1 cellular context compared by ENCODE assay signal in the genomic region with DNA sequence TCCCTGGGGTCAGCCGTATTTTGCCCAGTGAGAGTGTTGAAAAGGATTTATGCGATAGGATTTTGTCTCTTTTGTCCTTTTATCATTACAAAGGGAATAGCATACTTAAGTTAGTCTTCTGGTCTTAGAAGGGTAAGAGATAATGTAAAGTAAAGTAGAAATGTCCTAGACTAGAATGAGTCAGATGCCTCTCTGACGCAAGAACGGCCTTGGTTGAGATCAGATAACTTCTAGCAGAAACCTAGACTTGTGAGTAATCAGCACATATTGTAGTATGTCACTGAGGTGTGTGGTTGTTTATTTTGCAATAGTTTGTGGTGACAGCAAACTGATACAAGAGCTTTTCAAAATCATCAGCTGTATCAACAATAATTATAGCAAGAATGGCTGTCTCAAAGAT.
TF ChIP-seq lines count a peak whose summit lies in the region.

No MANE protein-coding gene starts in this region.

TF ChIP-seq in HepG2, 621 proteins besides CTCF, POLR2A, EP300 and RAD21 (continued from another document):
- TF ChIP-seq, protein P1, sequence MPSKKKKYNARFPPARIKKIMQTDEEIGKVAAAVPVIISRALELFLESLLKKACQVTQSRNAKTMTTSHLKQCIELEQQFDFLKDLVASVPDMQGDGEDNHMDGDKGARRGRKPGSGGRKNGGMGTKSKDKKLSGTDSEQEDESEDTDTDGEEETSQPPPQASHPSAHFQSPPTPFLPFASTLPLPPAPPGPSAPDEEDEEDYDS (CRISPR knock-in tag; IDR thresholded peaks at IDR 0.05): no peak
- TF ChIP-seq RFX3 (CRISPR knock-in tag; IDR thresholded peaks at IDR 0.05): no peak
- TF ChIP-seq ZNF790 (CRISPR knock-in tag; IDR thresholded peaks at IDR 0.05; ENCODE audit: borderline replicate concordance): no peak
- TF ChIP-seq SOX6 (IDR thresholded peaks at IDR 0.05): no peak
- peak; percentile 33; the same call in 1 of the 2 replicates for TF ChIP-seq SOX6 (CRISPR knock-in tag; IDR thresholded peaks at IDR 0.05)
- no peak for TF ChIP-seq ZNF784 (CRISPR knock-in tag; IDR thresholded peaks at IDR 0.05; ENCODE audit: borderline replicate concordance)
- no peak for TF ChIP-seq IKZF1 (IDR thresholded peaks at IDR 0.05)
- TF ChIP-seq ZNF841 (CRISPR knock-in tag; IDR thresholded peaks at IDR 0.05; ENCODE audit: borderline replicate concordance): no peak
- TF ChIP-seq ZBTB8A (CRISPR knock-in tag; IDR thresholded peaks at IDR 0.05; ENCODE audit: borderline replicate concordance, low read depth): no peak
- TF ChIP-seq ZNF138 (CRISPR knock-in tag; IDR thresholded peaks at IDR 0.05; ENCODE audit: low read depth): no peak
- TF ChIP-seq KLF6 (CRISPR knock-in tag; IDR thresholded peaks at IDR 0.05): no peak
- peak; percentile 68 for TF ChIP-seq GATAD2A (CRISPR knock-in tag; IDR thresholded peaks at IDR 0.05)
- no peak for TF ChIP-seq PLSCR1 (CRISPR knock-in tag; IDR thresholded peaks at IDR 0.05; ENCODE audit: borderline replicate concordance)
- TF ChIP-seq SIX1 (CRISPR knock-in tag; IDR thresholded peaks at IDR 0.05; ENCODE audit: borderline replicate concordance): no peak
- TF ChIP-seq ZNF891 (CRISPR knock-in tag; IDR thresholded peaks at IDR 0.05): no peak
- peak; percentile 39; the same call in 1 of the 2 replicates for TF ChIP-seq FOXA3 (CRISPR knock-in tag; IDR thresholded peaks at IDR 0.05)
TF ChIP-seq in HepG2: peak in this region for 12.
